ENCODE assay signal across 30 cellular contexts in the genomic region with DNA sequence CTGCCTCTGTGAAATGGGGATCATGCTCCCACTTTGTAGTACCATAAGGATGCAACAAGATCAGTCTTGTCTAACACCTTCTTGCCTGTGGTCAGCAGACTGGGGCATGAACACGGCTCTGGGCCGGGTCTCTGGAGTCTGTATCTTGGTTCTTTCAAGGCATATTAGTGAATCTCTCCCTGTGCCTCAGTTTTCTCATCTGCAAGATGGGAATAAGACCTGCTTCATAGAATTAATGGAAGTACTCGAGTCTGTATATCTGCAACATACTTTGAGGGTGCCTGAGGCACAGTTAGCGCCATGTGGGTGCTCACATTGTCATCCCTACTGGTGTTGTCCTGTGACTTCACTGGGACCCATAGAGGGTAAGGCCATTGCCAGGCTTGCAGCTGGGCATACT.
"Had no signal": no experiment of that assay in that cellular context is flagged by ENCODE, and none has a peak within 500 bp of the region (broad histone marks: within the 10 kb centered on the region; RNA-seq: fewer than 3 reads in every experiment).

No MANE protein-coding gene starts in this region.

- H3K4me1 ChIP-seq: adrenal gland, body of pancreas, breast epithelium, colonic mucosa had no signal

- DNase-seq: activated CD4-positive, alpha-beta memory T cell treated with anti-CD3 and anti-CD28 coated beads for 36 hours; activated CD4-positive, alpha-beta T cell treated with anti-CD3 and anti-CD28 coated beads for 36 hours; activated CD4-positive, alpha-beta T cell treated with anti-CD3 and anti-CD28 coated beads, Interleukin-2, amount 10 ng/mL, durations not matched to agents 24 days and 14 days; activated CD4-positive, CD25-positive, alpha-beta regulatory T cell; activated CD4-positive, CD25-positive, alpha-beta regulatory T cell treated with anti-CD3 and anti-CD28 coated beads, Interleukin-2, amount 50 U/mL, for 72 hours; activated CD8-positive, alpha-beta memory T cell treated with anti-CD3 and anti-CD28 coated beads, Interleukin-2, amount 10 ng/mL, durations not matched to agents 7 days and 5 days; activated CD8-positive, alpha-beta memory T cell treated with anti-CD3 and anti-CD28 coated beads, Interleukin-2, amount 50 U/mL, for 4 hours; activated CD8-positive, alpha-beta T cell treated with anti-CD3 and anti-CD28 coated beads, Interleukin-2, amount 10 ng/mL, durations not matched to agents 7 days and 5 days; activated effector memory CD4-positive, alpha-beta T cell treated with anti-CD3 and anti-CD28 coated beads, Interleukin-2, amount 50 U/mL, for 16 hours; activated naive CD4-positive, alpha-beta T cell treated with anti-CD3 and anti-CD28 coated beads for 36 hours; activated naive CD8-positive, alpha-beta T cell treated with anti-CD3 and anti-CD28 coated beads for 36 hours; activated naive CD8-positive, alpha-beta T cell treated with anti-CD3 and anti-CD28 coated beads, Interleukin-2, amount 50 U/mL, for 24 hours; activated T-cell treated with anti-CD3 and anti-CD28 coated beads, Interleukin-2, amount 50 U/mL, for 1 hour; activated T-cell treated with anti-CD3 and anti-CD28 coated beads, Interleukin-2, amount 50 U/mL, for 48 hours; adrenal gland; aorta; body of pancreas; central memory CD4-positive, alpha-beta T cell; colonic mucosa; effector memory CD4-positive, alpha-beta T cell; endodermal cell; foreskin fibroblast; heart left ventricle; T-helper 2 cell had no signal

- H3K27ac Mint-ChIP-seq: activated CD4-positive, alpha-beta memory T cell treated with anti-CD3 and anti-CD28 coated beads for 36 hours; activated CD4-positive, alpha-beta T cell treated with anti-CD3 and anti-CD28 coated beads for 36 hours; activated CD4-positive, alpha-beta T cell treated with anti-CD3 and anti-CD28 coated beads, Interleukin-2, amount 10 ng/mL, durations not matched to agents 24 days and 14 days; activated CD8-positive, alpha-beta memory T cell treated with anti-CD3 and anti-CD28 coated beads, Interleukin-2, amount 10 ng/mL, durations not matched to agents 7 days and 5 days; activated CD8-positive, alpha-beta T cell treated with anti-CD3 and anti-CD28 coated beads, Interleukin-2, amount 10 ng/mL, durations not matched to agents 7 days and 5 days; activated naive CD4-positive, alpha-beta T cell treated with anti-CD3 and anti-CD28 coated beads for 36 hours; activated naive CD4-positive, alpha-beta T cell treated with anti-CD3 and anti-CD28 coated beads, Interleukin-2, amount 50 U/mL, for 24 hours; activated naive CD8-positive, alpha-beta T cell treated with anti-CD3 and anti-CD28 coated beads for 36 hours; activated naive CD8-positive, alpha-beta T cell treated with anti-CD3 and anti-CD28 coated beads, Interleukin-2, amount 50 U/mL, for 24 hours; activated T-helper 1 cell treated with anti-CD3 and anti-CD28 coated beads, Interleukin-12 subunit alpha, Interleukin-12 subunit beta, Interleukin-2, Interleukin-4 antibody, amounts not matched to agents 30 ng/mL and 10 ng/mL and 1 ng/mL, durations not matched to agents 14 hours and 24 hours and 36 hours; activated T-helper 2 cell treated with anti-CD3 and anti-CD28 coated beads, Interferon-gamma antibody, Interleukin-2, Interleukin-4, amounts not matched to agents 10 μg/mL and 5 μg/mL and 100 μg/mL, durations not matched to agents 14 hours and 24 hours and 36 hours; endodermal cell had no signal

- H3K27ac ChIP-seq: adrenal gland, body of pancreas, breast epithelium, cardiac muscle cell, colonic mucosa, heart left ventricle had no signal

- H3K27me3 ChIP-seq: body of pancreas, colonic mucosa had no signal

- H3K4me3 Mint-ChIP-seq: activated CD4-positive, alpha-beta memory T cell treated with anti-CD3 and anti-CD28 coated beads for 36 hours; activated CD4-positive, alpha-beta T cell treated with anti-CD3 and anti-CD28 coated beads for 36 hours; activated CD4-positive, alpha-beta T cell treated with anti-CD3 and anti-CD28 coated beads, Interleukin-2, amount 10 ng/mL, durations not matched to agents 24 days and 14 days; activated CD8-positive, alpha-beta memory T cell treated with anti-CD3 and anti-CD28 coated beads, Interleukin-2, amount 10 ng/mL, durations not matched to agents 7 days and 5 days; activated CD8-positive, alpha-beta T cell treated with anti-CD3 and anti-CD28 coated beads, Interleukin-2, amount 10 ng/mL, durations not matched to agents 7 days and 5 days; activated naive CD4-positive, alpha-beta T cell treated with anti-CD3 and anti-CD28 coated beads for 36 hours; activated naive CD4-positive, alpha-beta T cell treated with anti-CD3 and anti-CD28 coated beads, Interleukin-2, amount 50 U/mL, for 24 hours; activated naive CD8-positive, alpha-beta T cell treated with anti-CD3 and anti-CD28 coated beads for 36 hours; activated naive CD8-positive, alpha-beta T cell treated with anti-CD3 and anti-CD28 coated beads, Interleukin-2, amount 50 U/mL, for 24 hours; activated T-helper 1 cell treated with anti-CD3 and anti-CD28 coated beads, Interleukin-12 subunit alpha, Interleukin-12 subunit beta, Interleukin-2, Interleukin-4 antibody, amounts not matched to agents 30 ng/mL and 10 ng/mL and 1 ng/mL, durations not matched to agents 14 hours and 24 hours and 36 hours; endodermal cell had no signal

- H3K4me3 ChIP-seq: adrenal gland, body of pancreas, breast epithelium, cardiac muscle cell, colonic mucosa, heart left ventricle had no signal

- ATAC-seq: activated CD4-positive, alpha-beta T cell treated with anti-CD3 and anti-CD28 coated beads for 36 hours; activated CD8-positive, alpha-beta memory T cell treated with anti-CD3 and anti-CD28 coated beads, Interleukin-2, amount 10 ng/mL, durations not matched to agents 7 days and 5 days; activated CD8-positive, alpha-beta T cell treated with anti-CD3 and anti-CD28 coated beads, Interleukin-2, amount 10 ng/mL, durations not matched to agents 7 days and 5 days; activated naive CD8-positive, alpha-beta T cell treated with anti-CD3 and anti-CD28 coated beads, Interleukin-2, amount 50 U/mL, for 24 hours; body of pancreas; esophagus mucosa; heart left ventricle had no signal

- H3K9me3 ChIP-seq: adrenal gland, body of pancreas, breast epithelium, colonic mucosa, heart left ventricle had no signal

- H3K36me3 ChIP-seq: adrenal gland, breast epithelium, cardiac muscle cell, colonic mucosa, heart left ventricle had no signal

- H3K4me1 Mint-ChIP-seq: activated CD4-positive, alpha-beta T cell treated with anti-CD3 and anti-CD28 coated beads for 36 hours; activated CD4-positive, alpha-beta T cell treated with anti-CD3 and anti-CD28 coated beads, Interleukin-2, amount 10 ng/mL, durations not matched to agents 24 days and 14 days; activated CD8-positive, alpha-beta memory T cell treated with anti-CD3 and anti-CD28 coated beads, Interleukin-2, amount 10 ng/mL, durations not matched to agents 7 days and 5 days; activated naive CD4-positive, alpha-beta T cell treated with anti-CD3 and anti-CD28 coated beads, Interleukin-2, amount 50 U/mL, for 24 hours; activated naive CD8-positive, alpha-beta T cell treated with anti-CD3 and anti-CD28 coated beads for 36 hours; activated naive CD8-positive, alpha-beta T cell treated with anti-CD3 and anti-CD28 coated beads, Interleukin-2, amount 50 U/mL, for 24 hours had no signal

- H3K9me3 Mint-ChIP-seq: activated CD4-positive, alpha-beta memory T cell treated with anti-CD3 and anti-CD28 coated beads for 36 hours; activated CD4-positive, alpha-beta T cell treated with anti-CD3 and anti-CD28 coated beads, Interleukin-2, amount 10 ng/mL, durations not matched to agents 24 days and 14 days; activated naive CD4-positive, alpha-beta T cell treated with anti-CD3 and anti-CD28 coated beads for 36 hours; activated naive CD4-positive, alpha-beta T cell treated with anti-CD3 and anti-CD28 coated beads, Interleukin-2, amount 50 U/mL, for 24 hours; activated naive CD8-positive, alpha-beta T cell treated with anti-CD3 and anti-CD28 coated beads for 36 hours; activated naive CD8-positive, alpha-beta T cell treated with anti-CD3 and anti-CD28 coated beads, Interleukin-2, amount 50 U/mL, for 24 hours; activated T-helper 1 cell treated with anti-CD3 and anti-CD28 coated beads, Interleukin-12 subunit alpha, Interleukin-12 subunit beta, Interleukin-2, Interleukin-4 antibody, amounts not matched to agents 30 ng/mL and 10 ng/mL and 1 ng/mL, durations not matched to agents 14 hours and 24 hours and 36 hours; activated T-helper 2 cell treated with anti-CD3 and anti-CD28 coated beads, Interferon-gamma antibody, Interleukin-2, Interleukin-4, amounts not matched to agents 10 μg/mL and 5 μg/mL and 100 μg/mL, durations not matched to agents 14 hours and 24 hours and 36 hours; endodermal cell had no signal

- H3K36me3 Mint-ChIP-seq: activated CD4-positive, alpha-beta memory T cell treated with anti-CD3 and anti-CD28 coated beads for 36 hours; activated CD8-positive, alpha-beta memory T cell treated with anti-CD3 and anti-CD28 coated beads, Interleukin-2, amount 10 ng/mL, durations not matched to agents 7 days and 5 days; activated naive CD4-positive, alpha-beta T cell treated with anti-CD3 and anti-CD28 coated beads, Interleukin-2, amount 50 U/mL, for 24 hours; activated naive CD8-positive, alpha-beta T cell treated with anti-CD3 and anti-CD28 coated beads for 36 hours had no signal
